6 cellular contexts compared by ENCODE assay signal in the genomic region with DNA sequence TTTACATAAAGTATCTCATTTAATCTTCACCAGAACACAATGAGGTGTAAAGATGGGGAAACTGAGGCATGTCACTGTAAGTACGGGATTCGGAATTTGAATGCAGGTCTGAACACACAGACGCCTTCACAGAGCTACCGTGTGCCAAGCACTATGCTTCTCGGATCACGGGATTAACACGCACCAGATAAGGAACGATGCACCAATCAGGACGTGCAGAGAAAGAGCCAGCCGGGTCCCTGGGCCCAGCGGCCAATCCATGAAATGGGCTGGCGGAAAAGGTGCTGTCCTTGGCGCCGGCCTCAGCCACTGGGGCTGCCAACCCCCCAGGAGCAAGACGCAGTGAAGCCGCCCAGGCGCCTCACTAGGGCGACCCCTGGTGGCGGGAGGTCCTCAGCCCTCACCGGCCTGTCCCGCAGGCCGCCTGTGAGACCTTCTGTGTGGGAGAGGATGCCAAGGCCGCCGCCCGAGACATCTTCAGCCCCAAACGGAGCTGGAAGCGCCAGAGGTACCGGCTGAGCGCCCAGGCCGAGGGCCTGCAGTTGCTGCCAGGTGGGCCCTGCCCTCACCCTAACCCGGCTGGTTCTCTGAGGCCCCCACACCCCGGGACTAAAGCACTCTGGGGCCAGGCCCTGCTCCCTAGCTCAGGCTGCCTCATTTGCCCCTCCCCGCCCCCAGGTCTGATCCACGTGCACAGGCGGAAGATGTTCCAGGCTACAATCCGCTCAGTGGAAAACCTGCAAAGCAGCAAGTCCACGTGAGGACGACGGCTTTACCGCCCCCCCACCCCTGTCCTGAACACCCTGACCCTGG. TPM values are rescaled to one million over a fixed set of nuclear protein-coding genes. Genes with fewer than 3 reads are reported as not detected.
A peak's percentile ranks its signal among the peaks of the same experiment; 100 is the strongest.
DNase-seq lines count a peak whose midpoint lies in the region; ATAC-seq, FAIRE-seq and TF ChIP-seq lines count a peak whose summit lies in the region.

No MANE protein-coding gene starts in this region.

- H3K9me3 ChIP-seq in K562 (replicated peaks; ENCODE audit: control insufficient read depth, insufficient read depth, low read depth, low read length) (no peaks in the 10 kb centered on the region), neural cell (ENCODE audit: low read length) (no peaks in the 10 kb centered on the region)

- H3K4me2 ChIP-seq in K562 (ENCODE audit: insufficient read depth, low read length) (peak overlapping the region; percentile 100), neural cell (ENCODE audit: low read length) (no peak overlapping the region)

- 2% methylated on average over 35 of the region's 40 CpGs for WGBS in K562 (ENCODE audit: insufficient coverage, low coverage, missing lambda C conversion rate)

- H3K9ac ChIP-seq in K562 (ENCODE audit: insufficient read depth in 1 of 2, low read depth in 2 of 2, low read length in 2 of 2), result peak overlapping the region; percentile 77 to 94
- H3K9ac ChIP-seq in neural cell (ENCODE audit: low read length), result no peak overlapping the region

- peak; percentile 83 for TF ChIP-seq POLR2A in K562 (conservative IDR thresholded peaks at IDR 0.05)

- H3K9me1 ChIP-seq in K562 (ENCODE audit: control insufficient read depth, insufficient read depth, low read length), result no peaks in the 10 kb centered on the region

- ATAC-seq in GM19043 (IDR thresholded peaks at IDR 0.05; ENCODE audit: low read depth, unreplicated experiment) (peak; percentile 90), K562 (peak; percentile 87), GM21381 (IDR thresholded peaks at IDR 0.05; ENCODE audit: unreplicated experiment) (no peak)

- H3K4me1 ChIP-seq in K562 (replicated peaks in 1 of 2; ENCODE audit: control insufficient read depth in 2 of 2, insufficient read depth in 2 of 2, low read length in 2 of 2), result peaks cover 43 to 69% of the 10 kb centered on the region in 2 experiments

- POLR2A ChIA-PET in K562 (lab: Yijun Ruan, JAX), result interaction anchor here (0.6 to 8.4 kb wide), 9 partner anchors 12 to 298 kb away, joined by 3 to 146 read pairs (median 6); a partner anchor contains a TSS

- H3K27ac ChIP-seq in K562 (ENCODE audit: extremely low read depth, low read depth, low read length), result peak overlapping the region; percentile 85
- H3K27ac ChIP-seq in neural cell (ENCODE audit: low read length), result no peak overlapping the region

- TF ChIP-seq EP300 in K562 (IDR thresholded peaks at IDR 0.05; ENCODE audit: low read length) (peak; percentile 69), neural cell (conservative IDR thresholded peaks at IDR 0.05; ENCODE audit: poor library complexity, severe bottlenecking) (no peak)

- CTCF ChIA-PET in K562 (lab: Yijun Ruan, JAX; ENCODE audit: low intra/inter-chr PET ratio), result interaction anchor here (0.6 to 3.5 kb wide), 11 partner anchors 10 to 230 kb away, joined by 3 to 15 read pairs (median 5); no protein-coding TSS in a partner anchor

- in situ Hi-C loops in K562 (cut with MboI), result no loop called here

- H3K27me3 ChIP-seq in K562 (ENCODE audit: control insufficient read depth in 2 of 2, insufficient read depth in 2 of 2, low read length in 2 of 2) (no peaks in the 10 kb centered on the region; a peak in 1 of 5 replicates), neural cell (ENCODE audit: insufficient read depth, low read depth, low read length) (no peaks in the 10 kb centered on the region)

- H2AFZ ChIP-seq in K562 (ENCODE audit: low read depth, low read length) (peak overlapping the region; percentile 92), neural cell (ENCODE audit: low read depth, low read length) (no peak overlapping the region)

- FAIRE-seq in K562 (lab: Jason Lieb, UNC), result peak; percentile 15

- no TSS peak for BruUV-seq in K562 (replicated peaks; lab: Mats Ljungman, UMichigan)

- H3F3A ChIP-seq in neural cell (ENCODE audit: insufficient read depth, low read length, poor library complexity, severe bottlenecking), result no peaks in the 10 kb centered on the region

- no peaks in the 10 kb centered on the region for H3K9me2 ChIP-seq in neural cell (ENCODE audit: insufficient read depth, low read length)

- H3K36me3 ChIP-seq in K562 (ENCODE audit: control insufficient read depth, insufficient read depth, low read length) (peaks cover 19% of the 10 kb centered on the region; the same call in 1 of the 3 replicates), neural cell (ENCODE audit: insufficient read depth, low read length) (no peaks in the 10 kb centered on the region)

- no peaks in the 10 kb centered on the region for H4K20me1 ChIP-seq in K562 (replicated peaks; ENCODE audit: control insufficient read depth, insufficient read depth, low read length)
- H4K20me1 ChIP-seq in neural cell (ENCODE audit: insufficient read depth), result no peaks in the 10 kb centered on the region

- peak overlapping the region; percentile 57 for H3K4me3 ChIP-seq in K562
- no peak overlapping the region for H3K4me3 ChIP-seq in neural cell (ENCODE audit: low read length)

- intact Hi-C loops in K562 (cut with micrococcal nuclease), result loop anchor here (1.0 to 5.0 kb wide), 8 partner anchors 14 to 224 kb away; a partner anchor contains a TSS

- peak; percentile 95 for DNase-seq in OCI-M1 (lab: John Stamatoyannopoulos, UW)
- peak; percentile 97 to 99 (median 98) for DNase-seq in K562 (ENCODE audit: extremely low read depth in 1 of 4, low spot score in 3 of 4)
- DNase-seq in NCI-H774 (lab: John Stamatoyannopoulos, UW), result no peak

- TF ChIP-seq RAD21 in K562 (CRISPR knock-in tag; conservative IDR thresholded peaks at IDR 0.05 in 1 of 2, IDR thresholded peaks at IDR 0.05 in 1 of 2) (peak; percentile 64 to 73), neural cell (conservative IDR thresholded peaks at IDR 0.05) (no peak)

- TF ChIP-seq CTCF in K562 (IDR thresholded peaks at IDR 0.05 in 2 of 3, conservative IDR thresholded peaks at IDR 0.05 in 1 of 3; ENCODE audit: insufficient read depth in 2 of 3, low read depth in 1 of 3, low read length in 3 of 3), result peak; percentile 98 to 100 (median 99)
- peak; percentile 27 for TF ChIP-seq CTCF in neural cell (IDR thresholded peaks at IDR 0.05; ENCODE audit: poor library complexity, severe bottlenecking)

- H3K79me2 ChIP-seq in K562 (ENCODE audit: control insufficient read depth, insufficient read depth, low read length) (peaks cover 45% of the 10 kb centered on the region), neural cell (replicated peaks; ENCODE audit: insufficient read depth, low read length) (no peaks in the 10 kb centered on the region)

RNA-seq across cellular contexts. Expression of a gene that starts 15.6 kb away (rescaled TPM):
- 3.9 and 10.1 TPM in 2 replicates for total RNA-seq in K562 (2011; cell fraction: chromatin; rRNA removed; ENCODE audit: low replicate concordance)
- 5.8 and 7.7 TPM in 2 replicates for total RNA-seq in K562 (2011; cell fraction: nucleolus; rRNA removed)
- 4.8 and 12.4 TPM in 2 replicates for total RNA-seq in K562 (2011; cell fraction: nucleoplasm; rRNA removed)
- 2.0 and 2.1 TPM in 2 replicates for total RNA-seq in K562 (2014; rRNA removed)
- 0.64 and 1.2 TPM in 2 replicates for total RNA-seq in K562 (2014; rRNA removed; fragmentation: Illumina TruSeq; extraction: Trizol)
- 0.29 and 0.90 TPM in 2 replicates for total RNA-seq in K562 (2015; rRNA removed; fragmentation: Illumina TruSeq; extraction: Trizol)
- 2.2 and 4.7 TPM in 2 replicates for total RNA-seq in K562 (2021)
- polyA plus RNA-seq in K562 (2011; rRNA removed), result 1.3 and 1.7 TPM in 2 replicates
- polyA plus RNA-seq in K562 (2011; cell fraction: cytosol; rRNA removed), result 1.2 and 1.7 TPM in 2 replicates
- 5.9 and 13.7 TPM in 2 replicates for polyA plus RNA-seq in K562 (2011; cell fraction: nucleus; rRNA removed)
- polyA plus RNA-seq in K562 (2012), result 6.6 and 7.2 TPM in 2 replicates
- polyA plus RNA-seq in K562 (2014; fragmentation: Illumina TruSeq; extraction: Trizol), result 0.92 and 1.4 TPM in 2 replicates
- 1 to 10 TPM; 5.0 to 6.9 TPM for polyA plus RNA-seq in K562 (2014; fragmentation: Nextera tagmentation; extraction: Ambion mirVana)
- polyA plus RNA-seq in K562 (2014; rRNA removed), result 2.7 and 8.0 TPM in 2 replicates
- polyA minus RNA-seq in K562 (2011; rRNA and poly(A)+ RNA removed), result 0.27 and 0.63 TPM in 2 replicates
- polyA minus RNA-seq in K562 (2011; cell fraction: cytosol; rRNA and poly(A)+ RNA removed), result not detected in 2 replicates
- polyA minus RNA-seq in K562 (2011; cell fraction: nucleus; rRNA and poly(A)+ RNA removed), result 1.00 and 2.6 TPM in 2 replicates
- 1.2 and 1.4 TPM in 2 replicates for polyA plus RNA-seq in neural cell
- polyA minus RNA-seq in neural cell, result 0.58 TPM in 1 of 2 replicates, not detected in the other

RNA-seq across cellular contexts. Expression of a gene that starts 17.9 kb away (rescaled TPM):
- 17.7 and 69.8 TPM in 2 replicates for total RNA-seq in K562 (2011; cell fraction: chromatin; rRNA removed; ENCODE audit: low replicate concordance)
- 82.0 and 87.6 TPM in 2 replicates for total RNA-seq in K562 (2011; cell fraction: nucleolus; rRNA removed)
- 40.3 and 46.6 TPM in 2 replicates for total RNA-seq in K562 (2011; cell fraction: nucleoplasm; rRNA removed)
- total RNA-seq in K562 (2014; rRNA removed), result 121 and 170 TPM in 2 replicates
- 3.1 and 4.3 TPM in 2 replicates for total RNA-seq in K562 (2014; rRNA removed; fragmentation: Illumina TruSeq; extraction: Trizol)
- total RNA-seq in K562 (2015; rRNA removed; fragmentation: Illumina TruSeq; extraction: Trizol), result 43.2 and 45.8 TPM in 2 replicates
- 111 and 124 TPM in 2 replicates for total RNA-seq in K562 (2021)
- 23.6 and 47.3 TPM in 2 replicates for polyA plus RNA-seq in K562 (2011; rRNA removed)
- 58.9 and 221 TPM in 2 replicates for polyA plus RNA-seq in K562 (2011; cell fraction: cytosol; rRNA removed)
- 50.4 and 106 TPM in 2 replicates for polyA plus RNA-seq in K562 (2011; cell fraction: nucleus; rRNA removed)
- polyA plus RNA-seq in K562 (2012), result 87.2 and 107 TPM in 2 replicates
- 23.6 and 88.1 TPM in 2 replicates for polyA plus RNA-seq in K562 (2014; fragmentation: Illumina TruSeq; extraction: Trizol)
- polyA plus RNA-seq in K562 (2014; fragmentation: Nextera tagmentation; extraction: Ambion mirVana), result 1 to 10 TPM; 1.1 to 2.9 TPM
- polyA plus RNA-seq in K562 (2014; rRNA removed), result 102 and 118 TPM in 2 replicates
- polyA minus RNA-seq in K562 (2011; rRNA and poly(A)+ RNA removed), result 11.7 and 21.2 TPM in 2 replicates
- polyA minus RNA-seq in K562 (2011; cell fraction: cytosol; rRNA and poly(A)+ RNA removed), result 65.3 and 77.5 TPM in 2 replicates
- polyA minus RNA-seq in K562 (2011; cell fraction: nucleus; rRNA and poly(A)+ RNA removed), result 35.9 and 37.0 TPM in 2 replicates
- not detected in 2 replicates for polyA plus RNA-seq in neural cell
- not detected in 2 replicates for polyA minus RNA-seq in neural cell

RNA-seq across cellular contexts. Expression of a gene that starts 19.5 kb away (rescaled TPM):
- total RNA-seq in K562 (2011; cell fraction: chromatin; rRNA removed; ENCODE audit: low replicate concordance), result 193 and 406 TPM in 2 replicates
- total RNA-seq in K562 (2011; cell fraction: nucleolus; rRNA removed), result 266 and 270 TPM in 2 replicates
- total RNA-seq in K562 (2011; cell fraction: nucleoplasm; rRNA removed), result 209 and 255 TPM in 2 replicates
- total RNA-seq in K562 (2014; rRNA removed) (63.5 and 79.1 TPM in 2 replicates), K562 (2014; rRNA removed; fragmentation: Illumina TruSeq; extraction: Trizol) (16.9 and 21.9 TPM in 2 replicates), K562 (2015; rRNA removed; fragmentation: Illumina TruSeq; extraction: Trizol) (36.3 and 38.0 TPM in 2 replicates), K562 (2021) (106 and 109 TPM in 2 replicates)
- polyA plus RNA-seq in K562 (2011; rRNA removed) (27.0 and 42.2 TPM in 2 replicates), K562 (2014; fragmentation: Illumina TruSeq; extraction: Trizol) (61.4 and 89.2 TPM in 2 replicates), K562 (2014; fragmentation: Nextera tagmentation; extraction: Ambion mirVana) (1 to 10 TPM; 7.6 to 9.2 TPM), K562 (2014; rRNA removed) (73.6 and 81.3 TPM in 2 replicates), neural cell (34.4 and 40.5 TPM in 2 replicates)
- polyA plus RNA-seq in K562 (2011; cell fraction: cytosol; rRNA removed), result 44.7 and 109 TPM in 2 replicates
- 87.0 and 201 TPM in 2 replicates for polyA plus RNA-seq in K562 (2011; cell fraction: nucleus; rRNA removed)
- polyA plus RNA-seq in K562 (2012), result 64.3 and 65.5 TPM in 2 replicates
- polyA minus RNA-seq in K562 (2011; rRNA and poly(A)+ RNA removed), result 23.8 and 38.7 TPM in 2 replicates
- polyA minus RNA-seq in K562 (2011; cell fraction: cytosol; rRNA and poly(A)+ RNA removed), result 44.9 and 63.6 TPM in 2 replicates
- polyA minus RNA-seq in K562 (2011; cell fraction: nucleus; rRNA and poly(A)+ RNA removed), result 54.3 and 64.6 TPM in 2 replicates
- polyA minus RNA-seq in neural cell, result 49.4 and 51.7 TPM in 2 replicates

RNA-seq across cellular contexts. Expression of a gene that starts 30.6 kb away (rescaled TPM):
- 101 and 344 TPM in 2 replicates for total RNA-seq in K562 (2011; cell fraction: chromatin; rRNA removed; ENCODE audit: low replicate concordance)
- 421 and 427 TPM in 2 replicates for total RNA-seq in K562 (2011; cell fraction: nucleolus; rRNA removed)
- total RNA-seq in K562 (2011; cell fraction: nucleoplasm; rRNA removed), result 291 and 342 TPM in 2 replicates
- total RNA-seq in K562 (2014; rRNA removed) (326 and 470 TPM in 2 replicates), K562 (2014; rRNA removed; fragmentation: Illumina TruSeq; extraction: Trizol) (63.4 and 97.8 TPM in 2 replicates), K562 (2015; rRNA removed; fragmentation: Illumina TruSeq; extraction: Trizol) (215 and 218 TPM in 2 replicates), K562 (2021) (368 and 385 TPM in 2 replicates)
- polyA plus RNA-seq in K562 (2011; rRNA removed) (125 and 154 TPM in 2 replicates), K562 (2014; fragmentation: Illumina TruSeq; extraction: Trizol) (222 and 298 TPM in 2 replicates), K562 (2014; fragmentation: Nextera tagmentation; extraction: Ambion mirVana) (10 to 100 TPM; 18.1 to 29.0 TPM), K562 (2014; rRNA removed) (251 and 295 TPM in 2 replicates), neural cell (24.4 and 35.5 TPM in 2 replicates)
- polyA plus RNA-seq in K562 (2011; cell fraction: cytosol; rRNA removed), result 184 and 684 TPM in 2 replicates
- 202 and 446 TPM in 2 replicates for polyA plus RNA-seq in K562 (2011; cell fraction: nucleus; rRNA removed)
- 270 and 304 TPM in 2 replicates for polyA plus RNA-seq in K562 (2012)
- polyA minus RNA-seq in K562 (2011; rRNA and poly(A)+ RNA removed), result 46.2 and 123 TPM in 2 replicates
- polyA minus RNA-seq in K562 (2011; cell fraction: cytosol; rRNA and poly(A)+ RNA removed), result 133 and 200 TPM in 2 replicates
- 111 and 144 TPM in 2 replicates for polyA minus RNA-seq in K562 (2011; cell fraction: nucleus; rRNA and poly(A)+ RNA removed)
- polyA minus RNA-seq in neural cell, result 45.4 and 48.0 TPM in 2 replicates

RNA-seq across cellular contexts. Expression of a gene that starts 39.6 kb away (rescaled TPM):
- total RNA-seq in K562 (2011; cell fraction: chromatin; rRNA removed; ENCODE audit: low replicate concordance), result 11.1 and 29.9 TPM in 2 replicates
- total RNA-seq in K562 (2011; cell fraction: nucleolus; rRNA removed), result 11.7 and 12.1 TPM in 2 replicates
- 11.4 and 19.2 TPM in 2 replicates for total RNA-seq in K562 (2011; cell fraction: nucleoplasm; rRNA removed)
- total RNA-seq in K562 (2014; rRNA removed), result 0.32 and 1.5 TPM in 2 replicates
- total RNA-seq in K562 (2014; rRNA removed; fragmentation: Illumina TruSeq; extraction: Trizol), result 0.32 and 0.40 TPM in 2 replicates
- total RNA-seq in K562 (2015; rRNA removed; fragmentation: Illumina TruSeq; extraction: Trizol), result 0.87 and 0.98 TPM in 2 replicates
- 2.9 and 3.2 TPM in 2 replicates for total RNA-seq in K562 (2021)
- polyA plus RNA-seq in K562 (2011; rRNA removed), result 1.3 and 2.7 TPM in 2 replicates
- polyA plus RNA-seq in K562 (2011; cell fraction: cytosol; rRNA removed), result 2.1 and 3.3 TPM in 2 replicates
- 18.1 and 42.9 TPM in 2 replicates for polyA plus RNA-seq in K562 (2011; cell fraction: nucleus; rRNA removed)
- 5.5 and 18.9 TPM in 2 replicates for polyA plus RNA-seq in K562 (2012)
- 2.4 and 2.7 TPM in 2 replicates for polyA plus RNA-seq in K562 (2014; fragmentation: Illumina TruSeq; extraction: Trizol)
- polyA plus RNA-seq in K562 (2014; fragmentation: Nextera tagmentation; extraction: Ambion mirVana), result under 1 TPM; 0.11 to 0.44 TPM
- 3.3 and 5.0 TPM in 2 replicates for polyA plus RNA-seq in K562 (2014; rRNA removed)
- polyA minus RNA-seq in K562 (2011; rRNA and poly(A)+ RNA removed), result not detected in 2 replicates
- 0.64 and 1.5 TPM in 2 replicates for polyA minus RNA-seq in K562 (2011; cell fraction: cytosol; rRNA and poly(A)+ RNA removed)
- 2.7 and 3.0 TPM in 2 replicates for polyA minus RNA-seq in K562 (2011; cell fraction: nucleus; rRNA and poly(A)+ RNA removed)
- 3.3 and 4.4 TPM in 2 replicates for polyA plus RNA-seq in neural cell
- polyA minus RNA-seq in neural cell, result 0.49 and 1.6 TPM in 2 replicates
